Comparison of ENCODE assay signal across 9 cellular contexts in genomic region chr17:35142467-35142796, GRCh38. TPM values are rescaled to one million over a fixed set of nuclear protein-coding genes. Genes with fewer than 3 reads are reported as not detected.
DNase-seq lines count a peak whose midpoint lies in the region; ATAC-seq, FAIRE-seq and TF ChIP-seq lines count a peak whose summit lies in the region.
"Had no signal": no experiment of that assay in that cellular context is flagged by ENCODE, and none has a peak within 500 bp of the region (broad histone marks: within the 10 kb centered on the region; RNA-seq: fewer than 3 reads in every experiment).

No MANE protein-coding gene starts in this region.

- H4K8ac ChIP-seq in mesendoderm (ENCODE audit: low read depth, low read length): no peak overlapping the region

- peak overlapping the region; percentile 75 for H3K27ac Mint-ChIP-seq in activated naive CD8-positive, alpha-beta T cell treated with anti-CD3 and anti-CD28 coated beads, Interleukin-2, amount 10 ng/mL, durations not matched to agents 7 days and 5 days
- no peak overlapping the region for H3K27ac Mint-ChIP-seq in type B pancreatic cell

- intact Hi-C loops in cardiac septum (cut with DNase I) (no loop called here), pancreas (cut with DNase I) (no loop called here)

- no peak overlapping the region for H2AK5ac ChIP-seq in mesendoderm (ENCODE audit: low read length)

- H3K27me3 Mint-ChIP-seq in activated naive CD8-positive, alpha-beta T cell treated with anti-CD3 and anti-CD28 coated beads, Interleukin-2, amount 10 ng/mL, durations not matched to agents 7 days and 5 days: no peaks in the 10 kb centered on the region
- H3K27me3 Mint-ChIP-seq in type B pancreatic cell: peaks cover 6% of the 10 kb centered on the region

- no peak overlapping the region for H3K23ac ChIP-seq in mesendoderm (ENCODE audit: low read length)

- POLR2A ChIA-PET in activated naive CD8-positive, alpha-beta T cell treated with anti-CD3 and anti-CD28 coated beads, Interleukin-2, amount 10 ng/mL, durations not matched to agents 7 days and 5 days (lab: Charles Lee): interaction anchor here (0.9 to 1.3 kb wide), 4 partner anchors 71 to 100 kb away, joined by 4 to 10 read pairs (median 4); partner anchors contain the start of gene SLFN5

- TF ChIP-seq CTCF in cardiac muscle cell (IDR thresholded peaks at IDR 0.05; ENCODE audit: low read depth, low read length) (no peak), type B pancreatic cell (conservative IDR thresholded peaks at IDR 0.05) (no peak), pancreas (IDR thresholded peaks at IDR 0.05) (no peak)

- peak overlapping the region; percentile 21 for H3K9ac ChIP-seq in mesendoderm (ENCODE audit: low read length)

- peaks cover 11% of the 10 kb centered on the region for H3K4me1 Mint-ChIP-seq in activated naive CD8-positive, alpha-beta T cell treated with anti-CD3 and anti-CD28 coated beads, Interleukin-2, amount 10 ng/mL, durations not matched to agents 7 days and 5 days
- peaks cover 3% of the 10 kb centered on the region for H3K4me1 Mint-ChIP-seq in type B pancreatic cell (ENCODE audit: unreplicated experiment)

- no peak overlapping the region for H2BK15ac ChIP-seq in mesendoderm (replicated peaks; ENCODE audit: low read depth)

- no peaks in the 10 kb centered on the region for H3K27me3 ChIP-seq in cardiac muscle cell
- no peaks in the 10 kb centered on the region for H3K27me3 ChIP-seq in mesendoderm (ENCODE audit: insufficient read depth, low read length, poor library complexity)
- no peaks in the 10 kb centered on the region for H3K27me3 ChIP-seq in pancreas

- H3K27ac ChIP-seq in cardiac muscle cell (no peak overlapping the region), mesendoderm (ENCODE audit: low read depth, low read length) (no peak overlapping the region), pancreas (no peak overlapping the region)

- H3K9me3 Mint-ChIP-seq in activated naive CD8-positive, alpha-beta T cell treated with anti-CD3 and anti-CD28 coated beads, Interleukin-2, amount 10 ng/mL, durations not matched to agents 7 days and 5 days: no peaks in the 10 kb centered on the region
- no peaks in the 10 kb centered on the region for H3K9me3 Mint-ChIP-seq in type B pancreatic cell

- H3K4me3 Mint-ChIP-seq in activated naive CD8-positive, alpha-beta T cell treated with anti-CD3 and anti-CD28 coated beads, Interleukin-2, amount 10 ng/mL, durations not matched to agents 7 days and 5 days: peak overlapping the region; percentile 84
- H3K4me3 Mint-ChIP-seq in type B pancreatic cell: peak overlapping the region; percentile 88

- no peak overlapping the region for H4K5ac ChIP-seq in mesendoderm (ENCODE audit: low read length)

- H3K9me3 ChIP-seq in cardiac muscle cell (ENCODE audit: low read depth) (no peaks in the 10 kb centered on the region), pancreas (no peaks in the 10 kb centered on the region)

- no CpG with 5 or more reads among the region's 8 CpGs for WGBS in mesendoderm (ENCODE audit: extremely low coverage, insufficient coverage, low lambda C conversion rate)
- WGBS in pancreas, 2 donors: 56 to 63% methylated on average over 8 of the region's 8 CpGs

- H3K36me3 Mint-ChIP-seq in activated naive CD8-positive, alpha-beta T cell treated with anti-CD3 and anti-CD28 coated beads, Interleukin-2, amount 10 ng/mL, durations not matched to agents 7 days and 5 days: peaks cover 12% of the 10 kb centered on the region
- H3K36me3 Mint-ChIP-seq in type B pancreatic cell: no peaks in the 10 kb centered on the region

- H3K4me3 ChIP-seq in cardiac muscle cell (peak overlapping the region; percentile 72), mesendoderm (ENCODE audit: low read length) (no peak overlapping the region), pancreas (peak overlapping the region in 2 of 4 donors; percentile 85 to 93)

- FAIRE-seq in pancreas (lab: Jason Lieb, UNC): no peak

- no peak overlapping the region for H2BK5ac ChIP-seq in mesendoderm (ENCODE audit: low read length)

- peaks cover 9% of the 10 kb centered on the region for H3K36me3 ChIP-seq in cardiac muscle cell
- H3K36me3 ChIP-seq in mesendoderm (ENCODE audit: control insufficient read depth, insufficient read depth, low read length): peaks cover 11% of the 10 kb centered on the region
- peaks cover 4 to 16% (median 6%) of the 10 kb centered on the region in 3 donors for H3K36me3 ChIP-seq in pancreas

- no peak overlapping the region for H2BK120ac ChIP-seq in mesendoderm (ENCODE audit: low read depth, low read length)

- H3K79me2 ChIP-seq in mesendoderm (ENCODE audit: control insufficient read depth, insufficient read depth, low read length): peaks cover 18% of the 10 kb centered on the region

- peaks cover 8% of the 10 kb centered on the region for H3K79me1 ChIP-seq in mesendoderm (ENCODE audit: low read length)

- no peak overlapping the region for H3K4me2 ChIP-seq in mesendoderm (ENCODE audit: low read length)

- DNase-seq in cardiac muscle cell (ENCODE audit: low read depth in 1 of 2, low spot score in 1 of 2) (no peak), cardiac septum (ENCODE audit: low spot score) (no peak), mesendoderm (no peak), type B pancreatic cell (ENCODE audit: extremely low spot score, unreplicated experiment) (no peak), left lobe of liver (ENCODE audit: low spot score) (no peak), globus pallidus (ENCODE audit: low spot score) (no peak), pancreas (no peak)
- no peak for DNase-seq in activated naive CD8-positive, alpha-beta T cell treated with anti-CD3 and anti-CD28 coated beads, Interleukin-2, amount 10 ng/mL, durations not matched to agents 7 days and 5 days

- H3K18ac ChIP-seq in mesendoderm (ENCODE audit: low read length): no peak overlapping the region

- peak overlapping the region; percentile 64 for H3K56ac ChIP-seq in mesendoderm (ENCODE audit: low read length)

- H3K4me1 ChIP-seq in cardiac muscle cell (ENCODE audit: low read depth) (peaks cover 12% of the 10 kb centered on the region), mesendoderm (ENCODE audit: control insufficient read depth, low read depth, low read length) (no peaks in the 10 kb centered on the region), pancreas (peaks cover 3 to 11% (median 8%) of the 10 kb centered on the region in 3 donors)

- no peak overlapping the region for H3K4ac ChIP-seq in mesendoderm (ENCODE audit: low read depth, low read length)

- ATAC-seq in activated naive CD8-positive, alpha-beta T cell treated with anti-CD3 and anti-CD28 coated beads, Interleukin-2, amount 10 ng/mL, durations not matched to agents 7 days and 5 days (ENCODE audit: low read depth): peak; percentile 6
- ATAC-seq in left lobe of liver: no peak
- no peak for ATAC-seq in pancreas

RNA-seq across cellular contexts. Expression of gene NLE1, which starts 0.3 kb away (rescaled TPM):
- 19.9 and 20.9 TPM in 2 replicates for total RNA-seq in cardiac muscle cell
- polyA plus RNA-seq in cardiac muscle cell: 11.4 and 12.0 TPM in 2 replicates
- total RNA-seq in cardiac septum: 3.8 TPM
- 10 to 100 TPM; 13.4 to 17.4 TPM for total RNA-seq in activated naive CD8-positive, alpha-beta T cell treated with anti-CD3 and anti-CD28 coated beads, Interleukin-2, amount 10 ng/mL, durations not matched to agents 7 days and 5 days
- 25.7 TPM for polyA plus RNA-seq in mesendoderm (2013, experiment 1 of 2)
- 25.8 TPM for polyA plus RNA-seq in mesendoderm (2013, experiment 2 of 2)
- 18.8 and 24.9 TPM in 2 replicates for total RNA-seq in type B pancreatic cell (ENCODE audit: low replicate concordance)
- total RNA-seq in left lobe of liver: 6.8 TPM
- 10 to 100 TPM; 10.6 to 32.2 (median 16.9) TPM for total RNA-seq in pancreas
- polyA plus RNA-seq in pancreas: 1 to 10 TPM; 6.4 to 7.6 TPM

RNA-seq across cellular contexts. Expression of gene UNC45B, which starts 5.2 kb away (rescaled TPM):
- 238 and 241 TPM in 2 replicates for total RNA-seq in cardiac muscle cell
- 174 and 197 TPM in 2 replicates for polyA plus RNA-seq in cardiac muscle cell
- 259 TPM for total RNA-seq in cardiac septum
- under 1 TPM; 0.14 to 0.20 TPM for total RNA-seq in activated naive CD8-positive, alpha-beta T cell treated with anti-CD3 and anti-CD28 coated beads, Interleukin-2, amount 10 ng/mL, durations not matched to agents 7 days and 5 days
- 0.06 TPM for polyA plus RNA-seq in mesendoderm (2013, experiment 1 of 2)
- polyA plus RNA-seq in mesendoderm (2013, experiment 2 of 2): 0.08 TPM
- total RNA-seq in type B pancreatic cell (ENCODE audit: low replicate concordance): 0.56 TPM in 1 of 2 replicates, not detected in the other
- not detected for total RNA-seq in left lobe of liver
- total RNA-seq in pancreas: under 1 TPM in 2 of 6 donors, not detected in 4; 0.04 to 0.06 TPM
- under 1 TPM in 1 of 2 donors, not detected in 1; 0.02 TPM for polyA plus RNA-seq in pancreas

RNA-seq across cellular contexts. Expression of gene FNDC8, which starts 21.0 kb away (rescaled TPM):
- total RNA-seq in cardiac muscle cell: not detected in 2 replicates
- polyA plus RNA-seq in cardiac muscle cell: 0.27 TPM in 1 of 2 replicates, not detected in the other
- total RNA-seq in cardiac septum: not detected
- not detected for total RNA-seq in activated naive CD8-positive, alpha-beta T cell treated with anti-CD3 and anti-CD28 coated beads, Interleukin-2, amount 10 ng/mL, durations not matched to agents 7 days and 5 days
- 0.03 TPM for polyA plus RNA-seq in mesendoderm (2013, experiment 1 of 2)
- not detected for polyA plus RNA-seq in mesendoderm (2013, experiment 2 of 2)
- total RNA-seq in type B pancreatic cell (ENCODE audit: low replicate concordance): not detected in 2 replicates
- not detected for total RNA-seq in left lobe of liver
- not detected for total RNA-seq in pancreas
- polyA plus RNA-seq in pancreas: not detected

RNA-seq across cellular contexts. Expression of gene RAD51D, which starts 22.8 kb away (rescaled TPM):
- total RNA-seq in cardiac muscle cell (4.9 and 5.8 TPM in 2 replicates), cardiac septum (6.5 TPM), type B pancreatic cell (ENCODE audit: low replicate concordance) (8.3 and 12.4 TPM in 2 replicates), left lobe of liver (4.4 TPM), pancreas (1 to 10 TPM; 4.4 to 9.4 (median 5.8) TPM)
- polyA plus RNA-seq in cardiac muscle cell (14.0 and 15.1 TPM in 2 replicates), pancreas (1 to 10 TPM; 4.3 to 4.9 TPM)
- 10 to 100 TPM; 27.3 to 33.8 TPM for total RNA-seq in activated naive CD8-positive, alpha-beta T cell treated with anti-CD3 and anti-CD28 coated beads, Interleukin-2, amount 10 ng/mL, durations not matched to agents 7 days and 5 days
- 7.3 TPM for polyA plus RNA-seq in mesendoderm (2013, experiment 1 of 2)
- polyA plus RNA-seq in mesendoderm (2013, experiment 2 of 2): 7.3 TPM

RNA-seq across cellular contexts. Expression of gene SLC35G3, which starts 51.8 kb away (rescaled TPM):
- total RNA-seq in cardiac muscle cell (0.21 TPM in 1 of 2 replicates, not detected in the other), cardiac septum (not detected), type B pancreatic cell (ENCODE audit: low replicate concordance) (not detected in 2 replicates), left lobe of liver (not detected), pancreas (not detected)
- polyA plus RNA-seq in cardiac muscle cell (0.11 and 0.65 TPM in 2 replicates), pancreas (not detected)
- not detected for total RNA-seq in activated naive CD8-positive, alpha-beta T cell treated with anti-CD3 and anti-CD28 coated beads, Interleukin-2, amount 10 ng/mL, durations not matched to agents 7 days and 5 days
- not detected for polyA plus RNA-seq in mesendoderm (2013, experiment 1 of 2)
- not detected for polyA plus RNA-seq in mesendoderm (2013, experiment 2 of 2)
- total RNA-seq: H7 had no signal

Comparison
In these comparisons a context has a peak if more than half of its experiments do, and no peak if none do; other contexts are left out.
1. RNA of gene UNC45B, which starts 5.2 kb away (total RNA-seq): 259 TPM in cardiac septum (single experiment) and 238 to 241 TPM in cardiac muscle cell; 0.56 TPM in type B pancreatic cell, 0.14 to 0.20 TPM in activated naive CD8-positive, alpha-beta T cell treated with anti-CD3 and anti-CD28 coated beads, Interleukin-2, amount 10 ng/mL, durations not matched to agents 7 days and 5 days, 0.04 to 0.06 TPM in pancreas and not detected in left lobe of liver (single experiment); every median in the first group is over 100 times any median in the second.